ENCODE assay signal across 10 cellular contexts in genomic region chr4:26022346-26022891, GRCh38.
A peak's percentile ranks its signal among the peaks of the same experiment; 100 is the strongest.
DNase-seq lines count a peak whose midpoint lies in the region; FAIRE-seq and TF ChIP-seq lines count a peak whose summit lies in the region.
"Had no signal": no experiment of that assay in that cellular context is flagged by ENCODE, and none has a peak within 500 bp of the region (broad histone marks: within the 10 kb centered on the region; RNA-seq: fewer than 3 reads in every experiment).

No MANE protein-coding gene starts in this region.

- no peaks in the 10 kb centered on the region for H3K36me3 ChIP-seq in small intestine (ENCODE audit: control insufficient read depth in 2 of 2, insufficient read depth in 2 of 2, low read length in 2 of 2)

- FAIRE-seq in small intestine (lab: Jason Lieb, UNC) = no peak

- no peaks in the 10 kb centered on the region for H3K9me3 ChIP-seq in small intestine (ENCODE audit: control insufficient read depth, low read depth)

- H3K4me3 ChIP-seq in fibroblast of pulmonary artery (replicated peaks; ENCODE audit: low read depth, low read length) = no peak overlapping the region
- no peak overlapping the region for H3K4me3 ChIP-seq in small intestine (ENCODE audit: low read depth in 1 of 2, low read length in 2 of 2)

- no peaks in the 10 kb centered on the region for H3K4me1 ChIP-seq in small intestine (ENCODE audit: control insufficient read depth in 2 of 2, insufficient read depth in 1 of 2, low read depth in 1 of 2, low read length in 1 of 2)

- H3K27me3 ChIP-seq in small intestine (ENCODE audit: control insufficient read depth in 2 of 2, insufficient read depth in 2 of 2, low read length in 2 of 2) = no peaks in the 10 kb centered on the region

- H3K27ac ChIP-seq in small intestine (ENCODE audit: low read depth in 1 of 2, low read length in 1 of 2) = peak overlapping the region in 1 of 2 donors; percentile 55

- WGBS in small intestine, 3 donors = 15 to 33% (median 28%) methylated on average over 6 of the region's 6 CpGs

- peak; percentile 6 for DNase-seq in GOT3 (lab: John Stamatoyannopoulos, UW)
- DNase-seq in NCI-H774 (lab: John Stamatoyannopoulos, UW) = peak; percentile 73
- peak; percentile 25 for DNase-seq in fibroblast of pulmonary artery (ENCODE audit: low read depth)
- DNase-seq in small intestine = peak; percentile 10
- DNase-seq in activated effector memory CD4-positive, alpha-beta T cell treated with anti-CD3 and anti-CD28 coated beads, Interleukin-2, amount 50 U/mL, for 16 hours = no peak
- DNase-seq in activated CD4-positive, CD25-positive, alpha-beta regulatory T cell treated with anti-CD3 and anti-CD28 coated beads, Interleukin-2, amount 50 U/mL, for 72 hours = no peak
- DNase-seq in Kasumi-1 (lab: John Stamatoyannopoulos, UW) = no peak
- DNase-seq in T-helper 9 cell = no peak
- DNase-seq: activated CD4-positive, alpha-beta T cell treated with anti-CD3 and anti-CD28 coated beads, Interleukin-2, amount 10 ng/mL, durations not matched to agents 7 days and 5 days; stimulated activated CD4-positive, alpha-beta T cell treated with anti-CD3 and anti-CD28 coated beads, Interleukin-2, amount 100 ng/mL, for 48 hours had no signal

- TF ChIP-seq CTCF in fibroblast of pulmonary artery (IDR thresholded peaks at IDR 0.05; ENCODE audit: low read length, missing control alignments) = no peak

Comparison
In these comparisons a context has a peak if more than half of its experiments do, and no peak if none do; other contexts are left out.
1. DNase-seq: peak in GOT3 (single experiment), NCI-H774 (single experiment), fibroblast of pulmonary artery (single experiment) and small intestine (single experiment); none in activated effector memory CD4-positive, alpha-beta T cell treated with anti-CD3 and anti-CD28 coated beads, Interleukin-2, amount 50 U/mL, for 16 hours (single experiment), activated CD4-positive, CD25-positive, alpha-beta regulatory T cell treated with anti-CD3 and anti-CD28 coated beads, Interleukin-2, amount 50 U/mL, for 72 hours (single experiment), Kasumi-1 (0 of 2) and T-helper 9 cell (single experiment).